Comparison of ENCODE assay signal across 19 cellular contexts in genomic region chr21:39799178-39799577, GRCh38. TPM values are rescaled to one million over a fixed set of nuclear protein-coding genes. Genes with fewer than 3 reads are reported as not detected.
A peak's percentile ranks its signal among the peaks of the same experiment; 100 is the strongest.
DNase-seq lines count a peak whose midpoint lies in the region; ATAC-seq and TF ChIP-seq lines count a peak whose summit lies in the region.
"Had no signal": no experiment of that assay in that cellular context is flagged by ENCODE, and none has a peak within 500 bp of the region (broad histone marks: within the 10 kb centered on the region; RNA-seq: fewer than 3 reads in every experiment).

No MANE protein-coding gene starts in this region.

- H3K4me3 ChIP-seq in left ventricle myocardium inferior: peak overlapping the region; percentile 23
- H3K4me3 ChIP-seq: SJSA1 had no signal

- peaks cover 12% of the 10 kb centered on the region for H3K4me1 ChIP-seq in left ventricle myocardium inferior
- H3K4me1 ChIP-seq: SJSA1 had no signal

- no peak for ATAC-seq in GM19463 (IDR thresholded peaks at IDR 0.05; ENCODE audit: unreplicated experiment)
- no peak for ATAC-seq in GM21529 (IDR thresholded peaks at IDR 0.05; ENCODE audit: unreplicated experiment)

- H3K9me3 ChIP-seq in left ventricle myocardium inferior (replicated peaks): no peaks in the 10 kb centered on the region
- H3K9me3 ChIP-seq: SJSA1 had no signal

- DNase-seq in cerebellar cortex (ENCODE audit: low spot score): peak; percentile 2
- DNase-seq in left ventricle myocardium inferior: peak; percentile 52
- DNase-seq in pons (ENCODE audit: low spot score): peak; percentile 39
- DNase-seq in activated effector memory CD4-positive, alpha-beta T cell treated with Interleukin-2 at 50 U/mL for 16 hours: no peak
- no peak for DNase-seq in midbrain (lab: John Stamatoyannopoulos, UW)
- DNase-seq: DMS53, GOT3, HCEC 1CT, KG1, NCI-H1092 treated with DMSO at 0.1 percent for 48 hours, NCI-H146, NCI-H2029, NCI-H2227 treated with DMSO at 0.1 percent for 48 hours, NCI-H510A had no signal

- H3K27ac ChIP-seq in C4-2B (peak overlapping the region; percentile 40), left ventricle myocardium inferior (replicated peaks) (peak overlapping the region; percentile 40)
- H3K27ac ChIP-seq: SJSA1 had no signal

- intact Hi-C loops in left ventricle myocardium inferior (cut with micrococcal nuclease): no loop called here

- TF ChIP-seq CTCF in C4-2B (conservative IDR thresholded peaks at IDR 0.05) (no peak), left ventricle myocardium inferior (IDR thresholded peaks at IDR 0.05; ENCODE audit: borderline replicate concordance) (peak; percentile 7)

- H3K36me3 ChIP-seq in left ventricle myocardium inferior: no peaks in the 10 kb centered on the region
- H3K36me3 ChIP-seq: SJSA1 had no signal

- no peaks in the 10 kb centered on the region for H3K27me3 ChIP-seq in left ventricle myocardium inferior (ENCODE audit: low read depth)
- H3K27me3 ChIP-seq: SJSA1 had no signal

RNA-seq across cellular contexts. Expression of gene IGSF5, which starts 54.2 kb away (rescaled TPM):
- total RNA-seq in left ventricle myocardium inferior: 4.9 TPM
- total RNA-seq: B cell, SJSA1 had no signal

Comparison
In these comparisons a context has a peak if more than half of its experiments do, and no peak if none do; other contexts are left out.
1. DNase-seq: peak in cerebellar cortex (single experiment), left ventricle myocardium inferior (single experiment) and pons (single experiment); none in activated effector memory CD4-positive, alpha-beta T cell treated with Interleukin-2 at 50 U/mL for 16 hours (single experiment) and midbrain (single experiment).